Comparison of ENCODE assay signal across 2 cellular contexts in the genomic region with DNA sequence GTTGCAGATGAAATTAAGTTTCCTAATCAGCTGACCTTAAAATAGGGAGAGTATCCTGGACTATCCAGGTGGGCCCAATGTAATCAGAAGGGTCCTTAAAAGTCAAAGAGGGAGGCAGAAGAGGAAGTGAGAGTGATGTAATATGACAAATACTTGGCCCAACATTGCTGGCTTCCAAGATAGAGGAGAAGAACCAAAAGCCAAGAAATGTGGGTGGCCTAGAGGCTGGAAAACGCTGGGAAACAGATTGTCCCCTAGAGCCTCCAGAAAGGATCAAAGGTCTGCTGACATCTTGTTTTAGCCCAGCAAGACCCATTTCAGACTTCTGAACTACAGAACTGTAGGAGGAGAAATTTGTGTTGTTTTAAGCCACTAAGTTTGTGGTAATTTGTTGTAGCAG.
TF ChIP-seq lines count a peak whose summit lies in the region.

No MANE protein-coding gene starts in this region.

TF ChIP-seq in WTC11, 78 proteins besides CTCF, POLR2A, EP300 and RAD21 (continued from another document):
- TF ChIP-seq, protein P1, sequence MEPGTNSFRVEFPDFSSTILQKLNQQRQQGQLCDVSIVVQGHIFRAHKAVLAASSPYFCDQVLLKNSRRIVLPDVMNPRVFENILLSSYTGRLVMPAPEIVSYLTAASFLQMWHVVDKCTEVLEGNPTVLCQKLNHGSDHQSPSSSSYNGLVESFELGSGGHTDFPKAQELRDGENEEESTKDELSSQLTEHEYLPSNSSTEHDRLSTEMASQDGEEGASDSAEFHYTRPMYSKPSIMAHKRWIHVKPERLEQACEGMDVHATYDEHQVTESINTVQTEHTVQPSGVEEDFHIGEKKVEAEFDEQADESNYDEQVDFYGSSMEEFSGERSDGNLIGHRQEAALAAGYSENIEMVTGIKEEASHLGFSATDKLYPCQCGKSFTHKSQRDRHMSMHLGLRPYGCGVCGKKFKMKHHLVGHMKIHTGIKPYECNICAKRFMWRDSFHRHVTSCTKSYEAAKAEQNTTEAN (CRISPR knock-in tag; IDR thresholded peaks at IDR 0.05): no peak
- TF ChIP-seq, protein P2, sequence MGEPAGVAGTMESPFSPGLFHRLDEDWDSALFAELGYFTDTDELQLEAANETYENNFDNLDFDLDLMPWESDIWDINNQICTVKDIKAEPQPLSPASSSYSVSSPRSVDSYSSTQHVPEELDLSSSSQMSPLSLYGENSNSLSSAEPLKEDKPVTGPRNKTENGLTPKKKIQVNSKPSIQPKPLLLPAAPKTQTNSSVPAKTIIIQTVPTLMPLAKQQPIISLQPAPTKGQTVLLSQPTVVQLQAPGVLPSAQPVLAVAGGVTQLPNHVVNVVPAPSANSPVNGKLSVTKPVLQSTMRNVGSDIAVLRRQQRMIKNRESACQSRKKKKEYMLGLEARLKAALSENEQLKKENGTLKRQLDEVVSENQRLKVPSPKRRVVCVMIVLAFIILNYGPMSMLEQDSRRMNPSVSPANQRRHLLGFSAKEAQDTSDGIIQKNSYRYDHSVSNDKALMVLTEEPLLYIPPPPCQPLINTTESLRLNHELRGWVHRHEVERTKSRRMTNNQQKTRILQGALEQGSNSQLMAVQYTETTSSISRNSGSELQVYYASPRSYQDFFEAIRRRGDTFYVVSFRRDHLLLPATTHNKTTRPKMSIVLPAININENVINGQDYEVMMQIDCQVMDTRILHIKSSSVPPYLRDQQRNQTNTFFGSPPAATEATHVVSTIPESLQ (CRISPR knock-in tag; IDR thresholded peaks at IDR 0.05): no peak
- no peak for TF ChIP-seq NFYB (CRISPR knock-in tag; conservative IDR thresholded peaks at IDR 0.05; ENCODE audit: low read depth)

TF ChIP-seq in GM23338, 12 proteins besides CTCF, POLR2A, EP300 and RAD21 (continued from another document):
- TF ChIP-seq EZH2phosphoT487 (IDR thresholded peaks at IDR 0.05; ENCODE audit: unreplicated experiment) (no peak), NANOG (IDR thresholded peaks at IDR 0.05; ENCODE audit: borderline replicate concordance) (no peak), JUNB (IDR thresholded peaks at IDR 0.05; ENCODE audit: unreplicated experiment) (no peak), ZNF331 (CRISPR knock-in tag; IDR thresholded peaks at IDR 0.05; ENCODE audit: low read depth) (no peak), STAT1 (IDR thresholded peaks at IDR 0.05; ENCODE audit: unreplicated experiment) (no peak), ZNF114 (CRISPR knock-in tag; IDR thresholded peaks at IDR 0.05) (no peak)
- TF ChIP-seq, protein P3, sequence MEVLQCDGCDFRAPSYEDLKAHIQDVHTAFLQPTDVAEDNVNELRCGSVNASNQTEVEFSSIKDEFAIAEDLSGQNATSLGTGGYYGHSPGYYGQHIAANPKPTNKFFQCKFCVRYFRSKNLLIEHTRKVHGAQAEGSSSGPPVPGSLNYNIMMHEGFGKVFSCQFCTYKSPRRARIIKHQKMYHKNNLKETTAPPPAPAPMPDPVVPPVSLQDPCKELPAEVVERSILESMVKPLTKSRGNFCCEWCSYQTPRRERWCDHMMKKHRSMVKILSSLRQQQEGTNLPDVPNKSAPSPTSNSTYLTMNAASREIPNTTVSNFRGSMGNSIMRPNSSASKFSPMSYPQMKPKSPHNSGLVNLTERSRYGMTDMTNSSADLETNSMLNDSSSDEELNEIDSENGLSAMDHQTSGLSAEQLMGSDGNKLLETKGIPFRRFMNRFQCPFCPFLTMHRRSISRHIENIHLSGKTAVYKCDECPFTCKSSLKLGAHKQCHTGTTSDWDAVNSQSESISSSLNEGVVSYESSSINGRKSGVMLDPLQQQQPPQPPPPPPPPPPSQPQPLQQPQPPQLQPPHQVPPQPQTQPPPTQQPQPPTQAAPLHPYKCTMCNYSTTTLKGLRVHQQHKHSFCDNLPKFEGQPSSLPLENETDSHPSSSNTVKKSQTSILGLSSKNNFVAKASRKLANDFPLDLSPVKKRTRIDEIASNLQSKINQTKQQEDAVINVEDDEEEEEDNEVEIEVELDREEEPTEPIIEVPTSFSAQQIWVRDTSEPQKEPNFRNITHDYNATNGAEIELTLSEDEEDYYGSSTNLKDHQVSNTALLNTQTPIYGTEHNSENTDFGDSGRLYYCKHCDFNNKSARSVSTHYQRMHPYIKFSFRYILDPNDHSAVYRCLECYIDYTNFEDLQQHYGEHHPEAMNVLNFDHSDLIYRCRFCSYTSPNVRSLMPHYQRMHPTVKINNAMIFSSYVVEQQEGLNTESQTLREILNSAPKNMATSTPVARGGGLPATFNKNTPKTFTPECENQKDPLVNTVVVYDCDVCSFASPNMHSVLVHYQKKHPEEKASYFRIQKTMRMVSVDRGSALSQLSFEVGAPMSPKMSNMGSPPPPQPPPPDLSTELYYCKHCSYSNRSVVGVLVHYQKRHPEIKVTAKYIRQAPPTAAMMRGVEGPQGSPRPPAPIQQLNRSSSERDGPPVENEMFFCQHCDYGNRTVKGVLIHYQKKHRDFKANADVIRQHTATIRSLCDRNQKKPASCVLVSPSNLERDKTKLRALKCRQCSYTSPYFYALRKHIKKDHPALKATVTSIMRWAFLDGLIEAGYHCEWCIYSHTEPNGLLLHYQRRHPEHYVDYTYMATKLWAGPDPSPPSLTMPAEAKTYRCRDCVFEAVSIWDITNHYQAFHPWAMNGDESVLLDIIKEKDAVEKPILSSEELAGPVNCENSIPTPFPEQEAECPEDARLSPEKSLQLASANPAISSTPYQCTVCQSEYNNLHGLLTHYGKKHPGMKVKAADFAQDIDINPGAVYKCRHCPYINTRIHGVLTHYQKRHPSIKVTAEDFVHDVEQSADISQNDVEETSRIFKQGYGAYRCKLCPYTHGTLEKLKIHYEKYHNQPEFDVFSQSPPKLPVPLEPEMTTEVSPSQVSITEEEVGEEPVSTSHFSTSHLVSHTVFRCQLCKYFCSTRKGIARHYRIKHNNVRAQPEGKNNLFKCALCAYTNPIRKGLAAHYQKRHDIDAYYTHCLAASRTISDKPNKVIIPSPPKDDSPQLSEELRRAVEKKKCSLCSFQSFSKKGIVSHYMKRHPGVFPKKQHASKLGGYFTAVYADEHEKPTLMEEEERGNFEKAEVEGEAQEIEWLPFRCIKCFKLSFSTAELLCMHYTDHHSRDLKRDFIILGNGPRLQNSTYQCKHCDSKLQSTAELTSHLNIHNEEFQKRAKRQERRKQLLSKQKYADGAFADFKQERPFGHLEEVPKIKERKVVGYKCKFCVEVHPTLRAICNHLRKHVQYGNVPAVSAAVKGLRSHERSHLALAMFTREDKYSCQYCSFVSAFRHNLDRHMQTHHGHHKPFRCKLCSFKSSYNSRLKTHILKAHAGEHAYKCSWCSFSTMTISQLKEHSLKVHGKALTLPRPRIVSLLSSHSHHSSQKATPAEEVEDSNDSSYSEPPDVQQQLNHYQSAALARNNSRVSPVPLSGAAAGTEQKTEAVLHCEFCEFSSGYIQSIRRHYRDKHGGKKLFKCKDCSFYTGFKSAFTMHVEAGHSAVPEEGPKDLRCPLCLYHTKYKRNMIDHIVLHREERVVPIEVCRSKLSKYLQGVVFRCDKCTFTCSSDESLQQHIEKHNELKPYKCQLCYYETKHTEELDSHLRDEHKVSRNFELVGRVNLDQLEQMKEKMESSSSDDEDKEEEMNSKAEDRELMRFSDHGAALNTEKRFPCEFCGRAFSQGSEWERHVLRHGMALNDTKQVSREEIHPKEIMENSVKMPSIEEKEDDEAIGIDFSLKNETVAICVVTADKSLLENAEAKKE (CRISPR knock-in tag; IDR thresholded peaks at IDR 0.05): no peak
- TF ChIP-seq, protein P4, sequence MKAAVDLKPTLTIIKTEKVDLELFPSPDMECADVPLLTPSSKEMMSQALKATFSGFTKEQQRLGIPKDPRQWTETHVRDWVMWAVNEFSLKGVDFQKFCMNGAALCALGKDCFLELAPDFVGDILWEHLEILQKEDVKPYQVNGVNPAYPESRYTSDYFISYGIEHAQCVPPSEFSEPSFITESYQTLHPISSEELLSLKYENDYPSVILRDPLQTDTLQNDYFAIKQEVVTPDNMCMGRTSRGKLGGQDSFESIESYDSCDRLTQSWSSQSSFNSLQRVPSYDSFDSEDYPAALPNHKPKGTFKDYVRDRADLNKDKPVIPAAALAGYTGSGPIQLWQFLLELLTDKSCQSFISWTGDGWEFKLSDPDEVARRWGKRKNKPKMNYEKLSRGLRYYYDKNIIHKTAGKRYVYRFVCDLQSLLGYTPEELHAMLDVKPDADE (IDR thresholded peaks at IDR 0.05): no peak
